21 cellular contexts compared by ENCODE assay signal in genomic region chrX:28979876-28980275, GRCh38.
DNase-seq lines count a peak whose midpoint lies in the region; ATAC-seq, FAIRE-seq and TF ChIP-seq lines count a peak whose summit lies in the region.
"Had no signal": no experiment of that assay in that cellular context is flagged by ENCODE, and none has a peak within 500 bp of the region (broad histone marks: within the 10 kb centered on the region; RNA-seq: fewer than 3 reads in every experiment).

No MANE protein-coding gene starts in this region.

- TF ChIP-seq CTCF in SK-N-SH (IDR thresholded peaks at IDR 0.05) (no peak), OCI-LY3 (IDR thresholded peaks at IDR 0.05; ENCODE audit: low read depth, low read length) (no peak), K562 (IDR thresholded peaks at IDR 0.05 in 2 of 3, conservative IDR thresholded peaks at IDR 0.05 in 1 of 3; ENCODE audit: insufficient read depth in 2 of 3, low read depth in 1 of 3, low read length in 3 of 3) (no peak)

- no peaks in the 10 kb centered on the region for H3K4me1 ChIP-seq in SK-N-SH (ENCODE audit: control insufficient read depth in 1 of 2, insufficient read depth in 2 of 2, low read depth in 1 of 2, low read length in 1 of 2)
- peaks cover 43% of the 10 kb centered on the region for H3K4me1 ChIP-seq in OCI-LY3 (ENCODE audit: low read length)
- no peaks in the 10 kb centered on the region for H3K4me1 ChIP-seq in K562 (replicated peaks in 1 of 2; ENCODE audit: control insufficient read depth in 2 of 2, insufficient read depth in 2 of 2, low read length in 2 of 2)
- H3K4me1 ChIP-seq: BE2C, SJSA1 had no signal

- POLR2A ChIA-PET in SK-N-SH (lab: Yijun Ruan, JAX) = no interaction called here
- POLR2A ChIA-PET in K562 (lab: Yijun Ruan, JAX) = no interaction called here
- POLR2A ChIA-PET in naive thymus-derived CD8-positive, alpha-beta T cell (lab: Charles Lee) = no interaction called here

- H3K4me3 Mint-ChIP-seq in naive thymus-derived CD8-positive, alpha-beta T cell = no peak overlapping the region
- H3K4me3 Mint-ChIP-seq: CD4-positive, CD25-positive, alpha-beta regulatory T cell; IgD-negative memory B cell had no signal

- H3K36me3 ChIP-seq in SK-N-SH (replicated peaks in 1 of 2; ENCODE audit: control insufficient read depth in 1 of 2, insufficient read depth in 2 of 2, low read length in 1 of 2) = no peaks in the 10 kb centered on the region
- H3K36me3 ChIP-seq in OCI-LY3 (replicated peaks; ENCODE audit: low read depth, low read length) = no peaks in the 10 kb centered on the region
- no peaks in the 10 kb centered on the region for H3K36me3 ChIP-seq in K562 (ENCODE audit: control insufficient read depth, insufficient read depth, low read length)
- H3K36me3 ChIP-seq: BE2C, SJSA1 had no signal

- H3K27ac Mint-ChIP-seq in naive thymus-derived CD8-positive, alpha-beta T cell = no peak overlapping the region
- H3K27ac Mint-ChIP-seq: CD4-positive, CD25-positive, alpha-beta regulatory T cell; IgD-negative memory B cell had no signal

- intact Hi-C loops in K562 (cut with micrococcal nuclease) = no loop called here

- no peak for TF ChIP-seq RAD21 in SK-N-SH (IDR thresholded peaks at IDR 0.05; ENCODE audit: low read length)
- no peak for TF ChIP-seq RAD21 in K562 (CRISPR knock-in tag; conservative IDR thresholded peaks at IDR 0.05 in 1 of 2, IDR thresholded peaks at IDR 0.05 in 1 of 2)

- no TSS peak for BruUV-seq in K562 (replicated peaks; lab: Mats Ljungman, UMichigan)

- TF ChIP-seq EP300 in SK-N-SH (IDR thresholded peaks at IDR 0.05; ENCODE audit: borderline replicate concordance in 1 of 2, low read depth in 1 of 2, low read length in 1 of 2) = no peak
- TF ChIP-seq EP300 in K562 (IDR thresholded peaks at IDR 0.05; ENCODE audit: low read length) = no peak

- no peak overlapping the region for H3K4me3 ChIP-seq in SK-N-SH (ENCODE audit: low read depth in 2 of 2, low read length in 1 of 2)
- H3K4me3 ChIP-seq in OCI-LY3 (ENCODE audit: low read length) = no peak overlapping the region
- no peak overlapping the region for H3K4me3 ChIP-seq in K562
- H3K4me3 ChIP-seq: PC-9, SJSA1 had no signal

- in situ Hi-C loops in K562 (cut with MboI) = no loop called here

- H2AFZ ChIP-seq in SK-N-SH (ENCODE audit: low read depth) (no peak overlapping the region), OCI-LY3 (ENCODE audit: low read depth, low read length) (no peak overlapping the region), K562 (ENCODE audit: low read depth, low read length) (no peak overlapping the region)
- H2AFZ ChIP-seq: PC-9 had no signal

- H3K9me1 ChIP-seq in K562 (ENCODE audit: control insufficient read depth, insufficient read depth, low read length) = no peaks in the 10 kb centered on the region

- H3K4me2 ChIP-seq in SK-N-SH (no peak overlapping the region), OCI-LY3 (ENCODE audit: low read length) (peak overlapping the region; percentile 26; the same call in 1 of the 2 replicates), K562 (ENCODE audit: insufficient read depth, low read length) (no peak overlapping the region)
- H3K4me2 ChIP-seq: PC-9 had no signal

- 18% methylated on average over 1 of the region's 1 CpG for WGBS in SK-N-SH (ENCODE audit: low lambda C conversion rate)
- 0% methylated on average over 1 of the region's 1 CpG for WGBS in K562 (ENCODE audit: insufficient coverage, low coverage, missing lambda C conversion rate)

- no peak overlapping the region for H3K9ac ChIP-seq in SK-N-SH
- no peak overlapping the region for H3K9ac ChIP-seq in OCI-LY3 (ENCODE audit: low read length)
- H3K9ac ChIP-seq in K562 (ENCODE audit: insufficient read depth in 1 of 2, low read depth in 2 of 2, low read length in 2 of 2) = no peak overlapping the region

- H3F3A ChIP-seq in SK-N-SH (replicated peaks; ENCODE audit: insufficient read depth) = no peaks in the 10 kb centered on the region

- H3K4me1 Mint-ChIP-seq in naive thymus-derived CD8-positive, alpha-beta T cell = no peaks in the 10 kb centered on the region
- H3K4me1 Mint-ChIP-seq: CD4-positive, CD25-positive, alpha-beta regulatory T cell; IgD-negative memory B cell had no signal

- H3K27ac ChIP-seq in SK-N-SH (ENCODE audit: low read depth in 2 of 2, low read length in 1 of 2) (no peak overlapping the region), OCI-LY3 (ENCODE audit: low read length) (no peak overlapping the region), K562 (ENCODE audit: extremely low read depth, low read depth, low read length) (no peak overlapping the region)
- H3K27ac ChIP-seq: HL-60, PC-9, SJSA1 had no signal

- H3K27me3 ChIP-seq in SK-N-SH (ENCODE audit: insufficient read depth) = no peaks in the 10 kb centered on the region
- H3K27me3 ChIP-seq in OCI-LY3 (ENCODE audit: low read depth, low read length) = no peaks in the 10 kb centered on the region
- no peaks in the 10 kb centered on the region for H3K27me3 ChIP-seq in K562 (ENCODE audit: control insufficient read depth in 2 of 2, insufficient read depth in 2 of 2, low read length in 2 of 2)
- H3K27me3 ChIP-seq: BE2C, SJSA1 had no signal

- no peaks in the 10 kb centered on the region for H3K79me2 ChIP-seq in SK-N-SH (ENCODE audit: insufficient read depth)
- no peaks in the 10 kb centered on the region for H3K79me2 ChIP-seq in OCI-LY3 (ENCODE audit: low read length)
- H3K79me2 ChIP-seq in K562 (ENCODE audit: control insufficient read depth, insufficient read depth, low read length) = no peaks in the 10 kb centered on the region

- TF ChIP-seq POLR2A in K562 (conservative IDR thresholded peaks at IDR 0.05) = no peak

- H3K9me3 ChIP-seq in SK-N-SH = no peaks in the 10 kb centered on the region
- no peaks in the 10 kb centered on the region for H3K9me3 ChIP-seq in OCI-LY3 (ENCODE audit: insufficient read depth, low read length)
- no peaks in the 10 kb centered on the region for H3K9me3 ChIP-seq in K562 (replicated peaks; ENCODE audit: control insufficient read depth, insufficient read depth, low read depth, low read length)
- H3K9me3 ChIP-seq: BE2C, SJSA1 had no signal

- H4K20me1 ChIP-seq in SK-N-SH (ENCODE audit: insufficient read depth) (no peaks in the 10 kb centered on the region), OCI-LY3 (ENCODE audit: insufficient read depth, low read length) (no peaks in the 10 kb centered on the region), K562 (replicated peaks; ENCODE audit: control insufficient read depth, insufficient read depth, low read length) (no peaks in the 10 kb centered on the region)

- peaks cover 0 to 6% (median 0%) of the 10 kb centered on the region in 3 donors for H3K36me3 Mint-ChIP-seq in naive thymus-derived CD8-positive, alpha-beta T cell
- H3K36me3 Mint-ChIP-seq: CD4-positive, CD25-positive, alpha-beta regulatory T cell; IgD-negative memory B cell had no signal

- DNase-seq in SK-N-SH = no peak
- DNase-seq in K562 (ENCODE audit: extremely low read depth in 1 of 4, low spot score in 3 of 4) = no peak
- no peak for DNase-seq in retina
- no peak for DNase-seq in naive thymus-derived CD8-positive, alpha-beta T cell
- DNase-seq: BE2C; CD4-positive, CD25-positive, alpha-beta regulatory T cell; COR-L47; DMS 273 treated with DMSO at 0.1 percent for 48 hours; NCI-H1105; NCI-H1694 treated with DMSO at 0.1 percent for 48 hours; NCI-H2227 treated with DMSO at 0.1 percent for 48 hours; NCI-H524; PC-9 had no signal

- H3K9me2 ChIP-seq in SK-N-SH = no peaks in the 10 kb centered on the region

- CTCF ChIA-PET in SK-N-SH (lab: Yijun Ruan, JAX) (no interaction called here), K562 (lab: Yijun Ruan, JAX; ENCODE audit: low intra/inter-chr PET ratio) (no interaction called here)

- ATAC-seq in SK-N-SH treated with all-trans-retinoic acid at 6 μM for 48 hours (no peak), K562 (no peak), HG02588 (IDR thresholded peaks at IDR 0.05; ENCODE audit: unreplicated experiment) (no peak)
- no peak for ATAC-seq in naive thymus-derived CD8-positive, alpha-beta T cell

- FAIRE-seq in K562 (lab: Jason Lieb, UNC) = no peak
- FAIRE-seq: A204.1, GM12891 had no signal

- H3K9me3 Mint-ChIP-seq in naive thymus-derived CD8-positive, alpha-beta T cell = peaks cover 0 to 19% (median 6%) of the 10 kb centered on the region in 9 donors

- no peaks in the 10 kb centered on the region for H3K27me3 Mint-ChIP-seq in naive thymus-derived CD8-positive, alpha-beta T cell
- H3K27me3 Mint-ChIP-seq: CD4-positive, CD25-positive, alpha-beta regulatory T cell; IgD-negative memory B cell had no signal

TF ChIP-seq in SK-N-SH, 30 proteins besides CTCF, POLR2A, EP300 and RAD21 (continues in another document):
- TF ChIP-seq, protein P1, sequence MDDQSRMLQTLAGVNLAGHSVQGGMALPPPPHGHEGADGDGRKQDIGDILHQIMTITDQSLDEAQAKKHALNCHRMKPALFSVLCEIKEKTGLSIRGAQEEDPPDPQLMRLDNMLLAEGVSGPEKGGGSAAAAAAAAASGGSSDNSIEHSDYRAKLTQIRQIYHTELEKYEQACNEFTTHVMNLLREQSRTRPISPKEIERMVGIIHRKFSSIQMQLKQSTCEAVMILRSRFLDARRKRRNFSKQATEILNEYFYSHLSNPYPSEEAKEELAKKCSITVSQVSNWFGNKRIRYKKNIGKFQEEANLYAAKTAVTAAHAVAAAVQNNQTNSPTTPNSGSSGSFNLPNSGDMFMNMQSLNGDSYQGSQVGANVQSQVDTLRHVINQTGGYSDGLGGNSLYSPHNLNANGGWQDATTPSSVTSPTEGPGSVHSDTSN (IDR thresholded peaks at IDR 0.05) = peak; percentile 21; the same call in 1 of the 2 replicates
- no peak for TF ChIP-seq JUND (IDR thresholded peaks at IDR 0.05)

TF ChIP-seq in SK-N-SH treated with all-trans-retinoic acid at 6 μM for 48 hours, 23 proteins besides CTCF, POLR2A, EP300 and RAD21 (continues in another document):
- TF ChIP-seq ZNF565 (CRISPR knock-in tag; conservative IDR thresholded peaks at IDR 0.05; ENCODE audit: low read depth) (no peak), ZNF70 (CRISPR knock-in tag; IDR thresholded peaks at IDR 0.05) (no peak)

TF ChIP-seq in K562, 482 proteins besides CTCF, POLR2A, EP300 and RAD21:
- TF ChIP-seq MEF2D (tag; conservative IDR thresholded peaks at IDR 0.05; ENCODE audit: low read depth) (no peak), MEIS2 (IDR thresholded peaks at IDR 0.05; ENCODE audit: partially characterized antibody) (peak; percentile 18)
